13 cellular contexts compared by ENCODE assay signal in genomic region chr16:31456988-31457360, GRCh38. TPM values are rescaled to one million over a fixed set of nuclear protein-coding genes. Genes with fewer than 3 reads are reported as not detected.
DNase-seq lines count a peak whose midpoint lies in the region; ATAC-seq, FAIRE-seq and TF ChIP-seq lines count a peak whose summit lies in the region.
"Had no signal": no experiment of that assay in that cellular context is flagged by ENCODE, and none has a peak within 500 bp of the region (broad histone marks: within the 10 kb centered on the region; RNA-seq: fewer than 3 reads in every experiment).

No MANE protein-coding gene starts in this region.

- no peak overlapping the region for H3K9ac ChIP-seq in kidney (ENCODE audit: low read length in 2 of 2)

- H3K9me3 Mint-ChIP-seq in Calu3 (ENCODE audit: low read depth, unreplicated experiment): no peaks in the 10 kb centered on the region
- no peaks in the 10 kb centered on the region for H3K9me3 Mint-ChIP-seq in activated CD8-positive, alpha-beta T cell treated with anti-CD3 and anti-CD28 coated beads for 36 hours

- intact Hi-C loops in Calu3 (cut with micrococcal nuclease; ENCODE audit: unreplicated experiment): loop anchor here (5.0 to 10.0 kb wide), 2 partner anchors 50 to 238 kb away; partner anchors contain the start of gene RUSF1
- intact Hi-C loops in activated CD8-positive, alpha-beta T cell treated with anti-CD3 and anti-CD28 coated beads for 36 hours (cut with micrococcal nuclease): loop anchor here (10.0 kb wide), 1 partner anchor 408 kb away; no protein-coding TSS in a partner anchor
- intact Hi-C loops in kidney (cut with DNase I): no loop called here

- H3K36me3 Mint-ChIP-seq in Calu3 (ENCODE audit: insufficient read depth, unreplicated experiment): peaks cover 59% of the 10 kb centered on the region
- peaks cover 33% of the 10 kb centered on the region for H3K36me3 Mint-ChIP-seq in activated CD8-positive, alpha-beta T cell treated with anti-CD3 and anti-CD28 coated beads for 36 hours (ENCODE audit: low read depth)

- no peak for TF ChIP-seq EP300 in A549 (IDR thresholded peaks at IDR 0.05)

- TF ChIP-seq CTCF in A549 (IDR thresholded peaks at IDR 0.05) (no peak), Calu3 (IDR thresholded peaks at IDR 0.05; ENCODE audit: unreplicated experiment) (no peak), kidney (IDR thresholded peaks at IDR 0.05; ENCODE audit: borderline replicate concordance, extremely low read depth, insufficient read depth) (no peak)
- no peak for TF ChIP-seq CTCF in activated CD8-positive, alpha-beta T cell treated with anti-CD3 and anti-CD28 coated beads for 36 hours (IDR thresholded peaks at IDR 0.05)

- H3K4me2 ChIP-seq in A549: peak overlapping the region; percentile 75

- peak overlapping the region; percentile 86 for H3K4me3 Mint-ChIP-seq in Calu3 (ENCODE audit: low read depth, unreplicated experiment)
- H3K4me3 Mint-ChIP-seq in activated CD8-positive, alpha-beta T cell treated with anti-CD3 and anti-CD28 coated beads for 36 hours: peak overlapping the region; percentile 89

- ATAC-seq in A549: no peak
- no peak for ATAC-seq in activated CD8-positive, alpha-beta T cell treated with anti-CD3 and anti-CD28 coated beads for 36 hours
- no peak for ATAC-seq in GM21367 (IDR thresholded peaks at IDR 0.05; ENCODE audit: unreplicated experiment)

- H3K4me3 ChIP-seq in A549: no peak overlapping the region; the same call in 2 of the 3 replicates
- no peak overlapping the region for H3K4me3 ChIP-seq in kidney (ENCODE audit: low read length in 2 of 2)

- TF ChIP-seq RAD21 in A549 (conservative IDR thresholded peaks at IDR 0.05 in 1 of 2, IDR thresholded peaks at IDR 0.05 in 1 of 2): no peak

- H3K4me1 ChIP-seq in A549 (peaks cover 61% of the 10 kb centered on the region), kidney (ENCODE audit: control insufficient read depth in 1 of 2, insufficient read depth in 1 of 2, low read depth in 1 of 2, low read length in 2 of 2) (peaks cover 18 to 37% of the 10 kb centered on the region in 2 donors)

- no TSS peak for BruUV-seq in Calu3 (replicated peaks; lab: Mats Ljungman, UMichigan)

- DNase-seq in A549 (ENCODE audit: low read depth in 1 of 2, low spot score in 1 of 2): no peak
- DNase-seq in Calu3: no peak
- no peak for DNase-seq in activated CD8-positive, alpha-beta T cell treated with anti-CD3 and anti-CD28 coated beads for 36 hours
- peak; percentile 46 for DNase-seq in kidney
- DNase-seq in cerebellum (ENCODE audit: low spot score): no peak
- DNase-seq in effector CD8-positive, alpha-beta T cell (lab: John Stamatoyannopoulos, UW): no peak
- no peak for DNase-seq in Kasumi-1 (lab: John Stamatoyannopoulos, UW)
- DNase-seq: NCI-H1930; RPMI8226; stimulated activated CD4-positive, alpha-beta T cell treated with anti-CD3 and anti-CD28 coated beads, Interleukin-2, amount 100 ng/mL, for 48 hours had no signal

- 96% methylated on average over 8 of the region's 8 CpGs for WGBS in A549 (ENCODE audit: missing lambda C conversion rate)

- peaks cover 30% of the 10 kb centered on the region for H3K4me1 Mint-ChIP-seq in Calu3 (ENCODE audit: low read depth, unreplicated experiment)
- H3K4me1 Mint-ChIP-seq in activated CD8-positive, alpha-beta T cell treated with anti-CD3 and anti-CD28 coated beads for 36 hours (ENCODE audit: low read depth): peaks cover 49% of the 10 kb centered on the region

- no peak overlapping the region for H3K27ac Mint-ChIP-seq in Calu3 (ENCODE audit: unreplicated experiment)
- no peak overlapping the region for H3K27ac Mint-ChIP-seq in activated CD8-positive, alpha-beta T cell treated with anti-CD3 and anti-CD28 coated beads for 36 hours

- no peaks in the 10 kb centered on the region for H3K27me3 Mint-ChIP-seq in Calu3 (ENCODE audit: unreplicated experiment)
- no peaks in the 10 kb centered on the region for H3K27me3 Mint-ChIP-seq in activated CD8-positive, alpha-beta T cell treated with anti-CD3 and anti-CD28 coated beads for 36 hours

- no peaks in the 10 kb centered on the region for H3K9me3 ChIP-seq in A549
- H3K9me3 ChIP-seq in kidney (ENCODE audit: control insufficient read depth in 1 of 2, low read length in 2 of 2): no peaks in the 10 kb centered on the region

- FAIRE-seq in A549 (lab: Jason Lieb, UNC) (no peak), kidney (lab: Jason Lieb, UNC) (no peak)

- CTCF ChIA-PET in A549 (lab: Yijun Ruan, JAX) (interaction anchor here (0.9 to 7.9 kb wide), 6 partner anchors 14 to 473 kb away, joined by 3 to 52 read pairs (median 4); partner anchors contain the start of genes PYCARD and ZNF843), Calu3 (lab: Charles Lee) (interaction anchor here (1.5 to 2.2 kb wide), 2 partner anchors 123 to 472 kb away, joined by 4 to 9 read pairs; partner anchors contain the start of gene HSD3B7)
- CTCF ChIA-PET in activated CD8-positive, alpha-beta T cell treated with anti-CD3 and anti-CD28 coated beads for 36 hours (lab: Charles Lee): interaction anchor here (1.3 to 5.1 kb wide), 5 partner anchors 14 to 412 kb away, joined by 3 to 70 read pairs (median 17); partner anchors contain the start of genes TGFB1I1 and ZNF843

- TF ChIP-seq POLR2A in A549 (IDR thresholded peaks at IDR 0.05; ENCODE audit: low read length): no peak

- H3K36me3 ChIP-seq in kidney (ENCODE audit: control insufficient read depth in 1 of 2, insufficient read depth in 2 of 2, low read length in 2 of 2): peaks cover 0 to 3% of the 10 kb centered on the region in 2 donors
- H3K36me3 ChIP-seq: cardiac muscle cell had no signal

- POLR2A ChIA-PET in A549 (lab: Yijun Ruan, JAX): interaction anchor here (1.4 to 4.0 kb wide), 3 partner anchors 256 to 340 kb away, joined by 3 to 16 read pairs (median 16); partner anchors contain the start of genes FUS and KAT8
- POLR2A ChIA-PET in activated CD8-positive, alpha-beta T cell treated with anti-CD3 and anti-CD28 coated beads for 36 hours (lab: Charles Lee): interaction anchor here (1.7 to 4.8 kb wide), 5 partner anchors 20 to 413 kb away, joined by 3 to 26 read pairs (median 6); partner anchors contain the start of gene FUS

- H3K27ac ChIP-seq in A549: peak overlapping the region in 1 of 2 experiments; percentile 98; a peak in 2 of 6 replicates
- no peak overlapping the region for H3K27ac ChIP-seq in kidney (ENCODE audit: low read depth in 2 of 2, low read length in 2 of 2)

TF ChIP-seq in A549, 52 proteins besides CTCF, POLR2A, EP300 and RAD21 (continues in another document):
- TF ChIP-seq SREBF2 (IDR thresholded peaks at IDR 0.05): no peak
- TF ChIP-seq HOXB5 (CRISPR knock-in tag; IDR thresholded peaks at IDR 0.05): no peak

RNA-seq across cellular contexts. Expression of gene ARMC5, which starts 2.3 kb away (rescaled TPM):
- polyA plus RNA-seq in A549 (2011; rRNA removed) (3.2 and 3.5 TPM in 2 replicates), A549 (2017; fragmentation: RNase III; extraction: RNeasy Plus Mini Kit Qiagen cat#74134 plus additional on column Dnase treatment) (6.0 to 7.4 TPM (median 6.1 TPM) in 3 replicates), kidney (ENCODE audit: insufficient read depth, low read depth, low replicate concordance) (10.9 TPM)
- polyA plus RNA-seq in A549 (2012; cell fraction: cytosol; rRNA removed): 6.5 and 8.8 TPM in 2 replicates
- 32.7 and 40.9 TPM in 2 replicates for polyA plus RNA-seq in A549 (2012; cell fraction: nucleus; rRNA removed)
- polyA minus RNA-seq in A549 (2011; rRNA and poly(A)+ RNA removed): 5.9 and 8.1 TPM in 2 replicates
- total RNA-seq in Calu3 (2022) (13.2 and 13.6 TPM in 2 replicates), kidney (9.6 TPM), cerebellum (5.3 TPM)
- total RNA-seq in activated CD8-positive, alpha-beta T cell treated with anti-CD3 and anti-CD28 coated beads for 36 hours: 10 to 100 TPM in 1 of 2 experiments, 1 to 10 TPM in 1; 8.2 to 10.0 TPM

RNA-seq across cellular contexts. Expression of gene ZNF843, which starts 14.4 kb away (rescaled TPM):
- polyA plus RNA-seq in A549 (2011; rRNA removed): 0.17 and 0.21 TPM in 2 replicates
- polyA plus RNA-seq in A549 (2012; cell fraction: cytosol; rRNA removed): 0.04 and 0.08 TPM in 2 replicates
- 0.07 and 0.09 TPM in 2 replicates for polyA plus RNA-seq in A549 (2012; cell fraction: nucleus; rRNA removed)
- 0.08 to 0.21 TPM (median 0.13 TPM) in 3 replicates for polyA plus RNA-seq in A549 (2017; fragmentation: RNase III; extraction: RNeasy Plus Mini Kit Qiagen cat#74134 plus additional on column Dnase treatment)
- polyA minus RNA-seq in A549 (2011; rRNA and poly(A)+ RNA removed): 0.08 and 0.58 TPM in 2 replicates
- 0.17 TPM in 1 of 2 replicates, not detected in the other for total RNA-seq in Calu3 (2022)
- total RNA-seq in activated CD8-positive, alpha-beta T cell treated with anti-CD3 and anti-CD28 coated beads for 36 hours: not detected
- 1.4 TPM for total RNA-seq in kidney
- 0.67 TPM for polyA plus RNA-seq in kidney (ENCODE audit: insufficient read depth, low read depth, low replicate concordance)
- 2.0 TPM for total RNA-seq in cerebellum

RNA-seq across cellular contexts. Expression of gene TGFB1I1, which starts 15.0 kb away (rescaled TPM):
- polyA plus RNA-seq in A549 (2011; rRNA removed) (8.3 and 14.2 TPM in 2 replicates), A549 (2017; fragmentation: RNase III; extraction: RNeasy Plus Mini Kit Qiagen cat#74134 plus additional on column Dnase treatment) (68.7 to 81.0 TPM (median 75.1 TPM) in 3 replicates), kidney (ENCODE audit: insufficient read depth, low read depth, low replicate concordance) (27.5 TPM)
- 21.4 and 32.6 TPM in 2 replicates for polyA plus RNA-seq in A549 (2012; cell fraction: cytosol; rRNA removed)
- 87.9 and 95.6 TPM in 2 replicates for polyA plus RNA-seq in A549 (2012; cell fraction: nucleus; rRNA removed)
- 20.4 and 24.0 TPM in 2 replicates for polyA minus RNA-seq in A549 (2011; rRNA and poly(A)+ RNA removed)
- total RNA-seq in Calu3 (2022) (14.5 and 18.7 TPM in 2 replicates), kidney (54.4 TPM), cerebellum (4.4 TPM)
- 1 to 10 TPM in 1 of 2 experiments, under 1 TPM in 1; 0.92 to 1.2 TPM for total RNA-seq in activated CD8-positive, alpha-beta T cell treated with anti-CD3 and anti-CD28 coated beads for 36 hours

RNA-seq across cellular contexts. Expression of gene SLC5A2, which starts 25.9 kb away (rescaled TPM):
- polyA plus RNA-seq in A549 (2011; rRNA removed): 0.07 and 0.09 TPM in 2 replicates
- 0.11 and 0.12 TPM in 2 replicates for polyA plus RNA-seq in A549 (2012; cell fraction: cytosol; rRNA removed)
- polyA plus RNA-seq in A549 (2012; cell fraction: nucleus; rRNA removed): 0.71 and 2.2 TPM in 2 replicates
- 0.20 to 0.46 TPM (median 0.41 TPM) in 3 replicates for polyA plus RNA-seq in A549 (2017; fragmentation: RNase III; extraction: RNeasy Plus Mini Kit Qiagen cat#74134 plus additional on column Dnase treatment)
- polyA minus RNA-seq in A549 (2011; rRNA and poly(A)+ RNA removed): 0.12 TPM in 1 of 2 replicates, not detected in the other
- total RNA-seq in Calu3 (2022): 0.54 and 1.6 TPM in 2 replicates
- not detected for total RNA-seq in activated CD8-positive, alpha-beta T cell treated with anti-CD3 and anti-CD28 coated beads for 36 hours
- total RNA-seq in kidney: 4.8 TPM
- polyA plus RNA-seq in kidney (ENCODE audit: insufficient read depth, low read depth, low replicate concordance): 208 TPM
- 1.1 TPM for total RNA-seq in cerebellum

RNA-seq across cellular contexts. Expression of gene COX6A2, which starts 28.8 kb away (rescaled TPM):
- polyA plus RNA-seq in A549 (2011; rRNA removed) (not detected in 2 replicates), A549 (2017; fragmentation: RNase III; extraction: RNeasy Plus Mini Kit Qiagen cat#74134 plus additional on column Dnase treatment) (not detected in 3 replicates), kidney (ENCODE audit: insufficient read depth, low read depth, low replicate concordance) (5.5 TPM)
- polyA plus RNA-seq in A549 (2012; cell fraction: cytosol; rRNA removed): not detected in 2 replicates
- polyA plus RNA-seq in A549 (2012; cell fraction: nucleus; rRNA removed): not detected in 2 replicates
- not detected in 2 replicates for polyA minus RNA-seq in A549 (2011; rRNA and poly(A)+ RNA removed)
- total RNA-seq in Calu3 (2022) (not detected in 2 replicates), kidney (not detected), cerebellum (not detected)
- not detected for total RNA-seq in activated CD8-positive, alpha-beta T cell treated with anti-CD3 and anti-CD28 coated beads for 36 hours
- total RNA-seq: urinary bladder had no signal
- polyA plus RNA-seq: urinary bladder had no signal
